9 cellular contexts compared by ENCODE assay signal in genomic region chr5:140403613-140404012, GRCh38. TPM values are rescaled to one million over a fixed set of nuclear protein-coding genes. Genes with fewer than 3 reads are reported as not detected.
A peak's percentile ranks its signal among the peaks of the same experiment; 100 is the strongest.
DNase-seq lines count a peak whose midpoint lies in the region; ATAC-seq and TF ChIP-seq lines count a peak whose summit lies in the region.
"Had no signal": no experiment of that assay in that cellular context is flagged by ENCODE, and none has a peak within 500 bp of the region (broad histone marks: within the 10 kb centered on the region; RNA-seq: fewer than 3 reads in every experiment).

No MANE protein-coding gene starts in this region.

- RAD21 ChIA-PET in HCT116 (lab: Charles Lee; ENCODE audit: low non-redundant PET in 1 of 2, low total read pairs in 2 of 2, uncharacterized antibody in 2 of 2, unreplicated experiment in 2 of 2), result no interaction called here

- H3K36me3 ChIP-seq in HCT116 (ENCODE audit: control insufficient read depth in 1 of 2, insufficient read depth in 2 of 2, low read length in 2 of 2) (no peaks in the 10 kb centered on the region), iPS-18a (ENCODE audit: control insufficient read depth, low read depth, low read length) (no peaks in the 10 kb centered on the region)

- H3K79me2 ChIP-seq in HCT116 (ENCODE audit: insufficient read depth, low read length), result peaks cover 83% of the 10 kb centered on the region

- H3K9ac ChIP-seq in HCT116 (ENCODE audit: low read length), result no peak overlapping the region
- no peak overlapping the region for H3K9ac ChIP-seq in iPS-18a (ENCODE audit: low read length)

- H3K9me3 ChIP-seq in HCT116 (ENCODE audit: control insufficient read depth in 1 of 2, insufficient read depth in 1 of 2, low read depth in 1 of 2, low read length in 2 of 2) (no peaks in the 10 kb centered on the region), iPS-18a (ENCODE audit: control insufficient read depth, low read depth, low read length) (no peaks in the 10 kb centered on the region)

- no peak overlapping the region for H3K4me3 ChIP-seq in HCT116 (replicated peaks in 1 of 2; ENCODE audit: low read depth in 1 of 2, low read length in 2 of 2)
- H3K4me3 ChIP-seq in iPS-18a (ENCODE audit: low read length), result peak overlapping the region; percentile 76
- H3K4me3 ChIP-seq in skin epidermis, result peak overlapping the region in 5 of 7 experiments; percentile 84 to 98 (median 92)

- ATAC-seq in HCT116 (no peak), GM21390 (IDR thresholded peaks at IDR 0.05; ENCODE audit: unreplicated experiment) (no peak)
- ATAC-seq: activated T-cell treated with anti-CD3 and anti-CD28 coated beads, Interleukin-2, amount 50 U/mL, for 4 hours had no signal

- H3K27ac ChIP-seq in HCT116 (ENCODE audit: low read depth, low read length) (no peak overlapping the region), VCaP (peak overlapping the region; percentile 95), iPS-18a (ENCODE audit: low read length) (no peak overlapping the region), skin epidermis (peak overlapping the region in 1 of 21 experiments; percentile 17)

- H3K4me2 ChIP-seq in HCT116 (ENCODE audit: low read length), result peak overlapping the region; percentile 98

- TF ChIP-seq RAD21 in HCT116 (IDR thresholded peaks at IDR 0.05; ENCODE audit: low read depth), result no peak

- POLR2A ChIA-PET in HCT116 (lab: Charles Lee), result no interaction called here

- intact Hi-C loops in HCT116 (cut with micrococcal nuclease), result no loop called here

- peaks cover 18% of the 10 kb centered on the region; the same call in 1 of the 2 replicates for H4K20me1 ChIP-seq in HCT116 (ENCODE audit: insufficient read depth)

- peaks cover 17 to 24% of the 10 kb centered on the region in 2 experiments for H3K4me1 ChIP-seq in HCT116 (ENCODE audit: control insufficient read depth in 1 of 2, insufficient read depth in 2 of 2, low read length in 2 of 2)
- H3K4me1 ChIP-seq in iPS-18a (ENCODE audit: control insufficient read depth, low read depth, low read length), result peaks cover 21% of the 10 kb centered on the region

- DNase-seq in HCT116 (ENCODE audit: low read depth, low spot score), result no peak
- no peak for DNase-seq in SK-N-DZ (ENCODE audit: low spot score)
- no peak for DNase-seq in DMS153 treated with DMSO at 0.1 percent for 48 hours (lab: John Stamatoyannopoulos, UW; ENCODE audit: unreplicated experiment)
- DNase-seq: activated T-cell treated with anti-CD3 and anti-CD28 coated beads, Interleukin-2, amount 50 U/mL, for 4 hours had no signal

- H3K9me2 ChIP-seq in HCT116 (ENCODE audit: insufficient read depth), result no peaks in the 10 kb centered on the region

- no peak overlapping the region for H2AFZ ChIP-seq in HCT116 (ENCODE audit: low read depth, low read length, poor library complexity, severe bottlenecking)

- H3K27me3 ChIP-seq in HCT116 (ENCODE audit: insufficient read depth, low read length) (no peaks in the 10 kb centered on the region), iPS-18a (ENCODE audit: control insufficient read depth, insufficient read depth, low read length) (no peaks in the 10 kb centered on the region)

- no TSS peak for BruUV-seq in HCT116 (replicated peaks; lab: Mats Ljungman, UMichigan)

- TF ChIP-seq POLR2A in HCT116 (IDR thresholded peaks at IDR 0.05; ENCODE audit: borderline replicate concordance, extremely low read depth, insufficient read depth, insufficient read length), result no peak

- no peak for TF ChIP-seq CTCF in HCT116 (IDR thresholded peaks at IDR 0.05 in 2 of 3, conservative IDR thresholded peaks at IDR 0.05 in 1 of 3; ENCODE audit: borderline replicate concordance in 1 of 3, insufficient read depth in 1 of 3, low read depth in 2 of 3, low read length in 2 of 3)
- no peak for TF ChIP-seq CTCF in VCaP (conservative IDR thresholded peaks at IDR 0.05)

- CTCF ChIA-PET in HCT116 (lab: Charles Lee), result no interaction called here

TF ChIP-seq in HCT116, 20 proteins besides CTCF, POLR2A, EP300 and RAD21:
- TF ChIP-seq ZBTB33 (IDR thresholded peaks at IDR 0.05; ENCODE audit: extremely low read depth, insufficient replicate concordance, low read length) (no peak), SRF (IDR thresholded peaks at IDR 0.05; ENCODE audit: low read depth) (no peak), ATF3 (IDR thresholded peaks at IDR 0.05) (no peak), EGR1 (IDR thresholded peaks at IDR 0.05; ENCODE audit: low read depth) (no peak), TCF7L2 (IDR thresholded peaks at IDR 0.05; ENCODE audit: borderline replicate concordance, extremely low read depth, insufficient read depth, insufficient read length) (no peak), SP1 (IDR thresholded peaks at IDR 0.05; ENCODE audit: low read depth) (no peak), CBX3 (IDR thresholded peaks at IDR 0.05; ENCODE audit: low read depth) (no peak)
- TF ChIP-seq, protein P1, sequence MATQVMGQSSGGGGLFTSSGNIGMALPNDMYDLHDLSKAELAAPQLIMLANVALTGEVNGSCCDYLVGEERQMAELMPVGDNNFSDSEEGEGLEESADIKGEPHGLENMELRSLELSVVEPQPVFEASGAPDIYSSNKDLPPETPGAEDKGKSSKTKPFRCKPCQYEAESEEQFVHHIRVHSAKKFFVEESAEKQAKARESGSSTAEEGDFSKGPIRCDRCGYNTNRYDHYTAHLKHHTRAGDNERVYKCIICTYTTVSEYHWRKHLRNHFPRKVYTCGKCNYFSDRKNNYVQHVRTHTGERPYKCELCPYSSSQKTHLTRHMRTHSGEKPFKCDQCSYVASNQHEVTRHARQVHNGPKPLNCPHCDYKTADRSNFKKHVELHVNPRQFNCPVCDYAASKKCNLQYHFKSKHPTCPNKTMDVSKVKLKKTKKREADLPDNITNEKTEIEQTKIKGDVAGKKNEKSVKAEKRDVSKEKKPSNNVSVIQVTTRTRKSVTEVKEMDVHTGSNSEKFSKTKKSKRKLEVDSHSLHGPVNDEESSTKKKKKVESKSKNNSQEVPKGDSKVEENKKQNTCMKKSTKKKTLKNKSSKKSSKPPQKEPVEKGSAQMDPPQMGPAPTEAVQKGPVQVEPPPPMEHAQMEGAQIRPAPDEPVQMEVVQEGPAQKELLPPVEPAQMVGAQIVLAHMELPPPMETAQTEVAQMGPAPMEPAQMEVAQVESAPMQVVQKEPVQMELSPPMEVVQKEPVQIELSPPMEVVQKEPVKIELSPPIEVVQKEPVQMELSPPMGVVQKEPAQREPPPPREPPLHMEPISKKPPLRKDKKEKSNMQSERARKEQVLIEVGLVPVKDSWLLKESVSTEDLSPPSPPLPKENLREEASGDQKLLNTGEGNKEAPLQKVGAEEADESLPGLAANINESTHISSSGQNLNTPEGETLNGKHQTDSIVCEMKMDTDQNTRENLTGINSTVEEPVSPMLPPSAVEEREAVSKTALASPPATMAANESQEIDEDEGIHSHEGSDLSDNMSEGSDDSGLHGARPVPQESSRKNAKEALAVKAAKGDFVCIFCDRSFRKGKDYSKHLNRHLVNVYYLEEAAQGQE (IDR thresholded peaks at IDR 0.05; ENCODE audit: low read depth), result no peak
TF ChIP-seq in HCT116: peak in this region for 0.

RNA-seq across cellular contexts. Expression of gene ANKHD1, which starts 2.0 kb away (rescaled TPM):
- 80.8 TPM for total RNA-seq in HCT116 (2021; ENCODE audit: unreplicated experiment)
- polyA plus RNA-seq in HCT116 (2012), result 64.2 and 67.7 TPM in 2 replicates
- polyA plus RNA-seq in SK-N-DZ (2014; cell fraction: cytosol; rRNA removed), result 46.2 and 62.1 TPM in 2 replicates
- polyA plus RNA-seq in SK-N-DZ (2014; cell fraction: nucleus; rRNA removed), result 92.9 and 116 TPM in 2 replicates

RNA-seq across cellular contexts. Expression of gene SLC4A9, which starts 43.6 kb away (rescaled TPM):
- total RNA-seq in HCT116 (2021; ENCODE audit: unreplicated experiment), result 0.49 TPM
- polyA plus RNA-seq in HCT116 (2012), result 0.08 and 0.26 TPM in 2 replicates
- polyA plus RNA-seq in SK-N-DZ (2014; cell fraction: cytosol; rRNA removed), result not detected in 2 replicates
- not detected in 2 replicates for polyA plus RNA-seq in SK-N-DZ (2014; cell fraction: nucleus; rRNA removed)
- total RNA-seq: activated T-cell treated with anti-CD3 and anti-CD28 coated beads, Interleukin-2, amount 50 U/mL, for 4 hours; LHCN-M2 had no signal

RNA-seq across cellular contexts. Expression of gene HBEGF, which starts 57.2 kb away (rescaled TPM):
- total RNA-seq in HCT116 (2021; ENCODE audit: unreplicated experiment), result 12.3 TPM
- polyA plus RNA-seq in HCT116 (2012), result 20.8 and 21.7 TPM in 2 replicates
- 1.8 and 2.7 TPM in 2 replicates for polyA plus RNA-seq in SK-N-DZ (2014; cell fraction: cytosol; rRNA removed)
- polyA plus RNA-seq in SK-N-DZ (2014; cell fraction: nucleus; rRNA removed), result 1.5 and 1.6 TPM in 2 replicates

Comparison
In these comparisons a context has a peak if more than half of its experiments do, and no peak if none do; other contexts are left out.
1. H3K4me3 ChIP-seq: peak in iPS-18a (single experiment) and skin epidermis (5 of 7); none in HCT116 (0 of 2).